In genomic region chr9:77841739-77842386, GRCh38 we compare ENCODE assay signal across 8 cellular contexts.
DNase-seq lines count a peak whose midpoint lies in the region; ATAC-seq lines count a peak whose summit lies in the region.

No MANE protein-coding gene starts in this region.

- POLR2A ChIA-PET in naive thymus-derived CD4-positive, alpha-beta T cell (lab: Charles Lee), result no interaction called here

- H3K36me3 ChIP-seq in naive thymus-derived CD4-positive, alpha-beta T cell (ENCODE audit: control insufficient read depth in 2 of 3, insufficient read depth in 3 of 3, low read length in 3 of 3), result no peaks in the 10 kb centered on the region

- DNase-seq in activated CD4-positive, CD25-positive, alpha-beta regulatory T cell (lab: John Stamatoyannopoulos, UW), result no peak
- DNase-seq in activated T-helper 1 cell treated with anti-CD3 and anti-CD28 coated beads, Interleukin-12 subunit alpha, Interleukin-12 subunit beta, Interleukin-2, Interleukin-4 antibody, amounts not matched to agents 30 ng/mL and 10 ng/mL and 1 ng/mL, durations not matched to agents 14 hours and 24 hours and 36 hours (ENCODE audit: low spot score), result no peak
- DNase-seq in naive thymus-derived CD4-positive, alpha-beta T cell, result peak in 5 of 9 donors; percentile 4 to 39 (median 17)
- DNase-seq in GOT3 (lab: John Stamatoyannopoulos, UW) (no peak), NCI-H1694 (lab: John Stamatoyannopoulos, UW) (no peak)
- no peak for DNase-seq in stimulated activated CD8-positive, alpha-beta memory T cell treated with anti-CD3 and anti-CD28 coated beads, Interleukin-4, amount 100 ng/mL, for 48 hours

- CTCF ChIA-PET in naive thymus-derived CD4-positive, alpha-beta T cell (lab: Charles Lee), result interaction anchor here (0.6 to 2.1 kb wide), 14 partner anchors 8 to 374 kb away, joined by 3 to 11 read pairs (median 4); no protein-coding TSS in a partner anchor

- H3K4me1 Mint-ChIP-seq in activated T-helper 1 cell treated with anti-CD3 and anti-CD28 coated beads, Interleukin-12 subunit alpha, Interleukin-12 subunit beta, Interleukin-2, Interleukin-4 antibody, amounts not matched to agents 30 ng/mL and 10 ng/mL and 1 ng/mL, durations not matched to agents 14 hours and 24 hours and 36 hours (ENCODE audit: low read depth), result peaks cover 27% of the 10 kb centered on the region
- H3K4me1 Mint-ChIP-seq in naive thymus-derived CD4-positive, alpha-beta T cell, result peaks cover 7 to 25% (median 13%) of the 10 kb centered on the region in 7 donors

- H3K4me3 ChIP-seq in naive thymus-derived CD4-positive, alpha-beta T cell (ENCODE audit: low read length), result no peak overlapping the region

- peak; percentile 69 to 89 for ATAC-seq in activated CD4-positive, CD25-positive, alpha-beta regulatory T cell treated with anti-CD3 and anti-CD28 coated beads, Interleukin-2, amount 50 U/mL, for 24 hours
- ATAC-seq in HG03064 (IDR thresholded peaks at IDR 0.05; ENCODE audit: low read depth, unreplicated experiment), result peak; percentile 82
- ATAC-seq in naive thymus-derived CD4-positive, alpha-beta T cell, result peak; percentile 24

- H3K9me3 Mint-ChIP-seq in activated T-helper 1 cell treated with anti-CD3 and anti-CD28 coated beads, Interleukin-12 subunit alpha, Interleukin-12 subunit beta, Interleukin-2, Interleukin-4 antibody, amounts not matched to agents 30 ng/mL and 10 ng/mL and 1 ng/mL, durations not matched to agents 14 hours and 24 hours and 36 hours, result no peaks in the 10 kb centered on the region
- no peaks in the 10 kb centered on the region for H3K9me3 Mint-ChIP-seq in naive thymus-derived CD4-positive, alpha-beta T cell

- H3K27me3 Mint-ChIP-seq in activated T-helper 1 cell treated with anti-CD3 and anti-CD28 coated beads, Interleukin-12 subunit alpha, Interleukin-12 subunit beta, Interleukin-2, Interleukin-4 antibody, amounts not matched to agents 30 ng/mL and 10 ng/mL and 1 ng/mL, durations not matched to agents 14 hours and 24 hours and 36 hours (ENCODE audit: insufficient read depth), result no peaks in the 10 kb centered on the region
- H3K27me3 Mint-ChIP-seq in naive thymus-derived CD4-positive, alpha-beta T cell, result no peaks in the 10 kb centered on the region

- no peaks in the 10 kb centered on the region for H3K4me1 ChIP-seq in naive thymus-derived CD4-positive, alpha-beta T cell (ENCODE audit: control insufficient read depth in 2 of 2, insufficient read depth in 2 of 2, low read length in 2 of 2)

- intact Hi-C loops in activated T-helper 1 cell treated with anti-CD3 and anti-CD28 coated beads, Interleukin-12 subunit alpha, Interleukin-12 subunit beta, Interleukin-2, Interleukin-4 antibody, amounts not matched to agents 30 ng/mL and 10 ng/mL and 1 ng/mL, durations not matched to agents 14 hours and 24 hours and 36 hours (cut with micrococcal nuclease), result loop anchor here (1.0 to 10.0 kb wide), 7 partner anchors 91 to 667 kb away; partner anchors contain the start of genes GNA14 and VPS13A
- intact Hi-C loops in naive thymus-derived CD4-positive, alpha-beta T cell (cut with micrococcal nuclease), result loop anchor here (1.0 to 10.0 kb wide), 7 partner anchors 35 to 387 kb away; no protein-coding TSS in a partner anchor

- H3K4me3 Mint-ChIP-seq in activated T-helper 1 cell treated with anti-CD3 and anti-CD28 coated beads, Interleukin-12 subunit alpha, Interleukin-12 subunit beta, Interleukin-2, Interleukin-4 antibody, amounts not matched to agents 30 ng/mL and 10 ng/mL and 1 ng/mL, durations not matched to agents 14 hours and 24 hours and 36 hours, result no peak overlapping the region
- H3K4me3 Mint-ChIP-seq in naive thymus-derived CD4-positive, alpha-beta T cell, result no peak overlapping the region

- peaks cover 4% of the 10 kb centered on the region for H3K36me3 Mint-ChIP-seq in activated T-helper 1 cell treated with anti-CD3 and anti-CD28 coated beads, Interleukin-12 subunit alpha, Interleukin-12 subunit beta, Interleukin-2, Interleukin-4 antibody, amounts not matched to agents 30 ng/mL and 10 ng/mL and 1 ng/mL, durations not matched to agents 14 hours and 24 hours and 36 hours (ENCODE audit: low read depth)
- H3K36me3 Mint-ChIP-seq in naive thymus-derived CD4-positive, alpha-beta T cell, result peaks cover 0 to 4% (median 3%) of the 10 kb centered on the region in 5 donors

- no peaks in the 10 kb centered on the region for H3K27me3 ChIP-seq in naive thymus-derived CD4-positive, alpha-beta T cell (ENCODE audit: control insufficient read depth in 2 of 2, insufficient read depth in 2 of 2, low read length in 2 of 2)

- H3K9me3 ChIP-seq in naive thymus-derived CD4-positive, alpha-beta T cell (ENCODE audit: control insufficient read depth in 2 of 3, low read length in 3 of 3), result no peaks in the 10 kb centered on the region

- no peak overlapping the region for H3K27ac ChIP-seq in naive thymus-derived CD4-positive, alpha-beta T cell (ENCODE audit: low read depth, low read length)

- H3K27ac Mint-ChIP-seq in activated T-helper 1 cell treated with anti-CD3 and anti-CD28 coated beads, Interleukin-12 subunit alpha, Interleukin-12 subunit beta, Interleukin-2, Interleukin-4 antibody, amounts not matched to agents 30 ng/mL and 10 ng/mL and 1 ng/mL, durations not matched to agents 14 hours and 24 hours and 36 hours, result peak overlapping the region; percentile 45
- peak overlapping the region in 3 of 9 donors; percentile 17 to 32 (median 19) for H3K27ac Mint-ChIP-seq in naive thymus-derived CD4-positive, alpha-beta T cell

Comparison
In these comparisons a context has a peak if more than half of its experiments do, and no peak if none do; other contexts are left out.
1. ATAC-seq: peak in every context shown above with its lines; median percentile 82 in HG03064; 79 in activated CD4-positive, CD25-positive, alpha-beta regulatory T cell treated with anti-CD3 and anti-CD28 coated beads, Interleukin-2, amount 50 U/mL, for 24 hours; 24 in naive thymus-derived CD4-positive, alpha-beta T cell.
2. DNase-seq: peak in naive thymus-derived CD4-positive, alpha-beta T cell (5 of 9); none in activated CD4-positive, CD25-positive, alpha-beta regulatory T cell (0 of 4), activated T-helper 1 cell treated with anti-CD3 and anti-CD28 coated beads, Interleukin-12 subunit alpha, Interleukin-12 subunit beta, Interleukin-2, Interleukin-4 antibody, amounts not matched to agents 30 ng/mL and 10 ng/mL and 1 ng/mL, durations not matched to agents 14 hours and 24 hours and 36 hours (single experiment), GOT3 (single experiment), NCI-H1694 (single experiment) and stimulated activated CD8-positive, alpha-beta memory T cell treated with anti-CD3 and anti-CD28 coated beads, Interleukin-4, amount 100 ng/mL, for 48 hours (single experiment).